Comparison of ENCODE assay signal across 32 cellular contexts in genomic region chr5:50766967-50767366, GRCh38.
DNase-seq lines count a peak whose midpoint lies in the region; ATAC-seq and TF ChIP-seq lines count a peak whose summit lies in the region.
"Had no signal": no experiment of that assay in that cellular context is flagged by ENCODE, and none has a peak within 500 bp of the region (broad histone marks: within the 10 kb centered on the region; RNA-seq: fewer than 3 reads in every experiment).

No MANE protein-coding gene starts in this region.

- no peak overlapping the region for H2BK15ac ChIP-seq in H9 (ENCODE audit: low read depth, low read length)

- no peaks in the 10 kb centered on the region for H3K79me2 ChIP-seq in H9 (ENCODE audit: insufficient read depth, low read length)
- no peaks in the 10 kb centered on the region for H3K79me2 ChIP-seq in smooth muscle cell (ENCODE audit: low read depth)

- no peak overlapping the region for H4K8ac ChIP-seq in H9 (replicated peaks; ENCODE audit: insufficient read length, low read depth, low read length)

- intact Hi-C loops in activated CD4-positive, alpha-beta T cell treated with anti-CD3 and anti-CD28 coated beads for 36 hours (cut with DNase I, micrococcal nuclease), result no loop called here
- intact Hi-C loops in activated CD4-positive, alpha-beta T cell treated with anti-CD3 and anti-CD28 coated beads, Interleukin-2, amount 10 ng/mL, durations not matched to agents 24 days and 14 days (cut with micrococcal nuclease), result no loop called here

- POLR2A ChIA-PET in activated CD4-positive, alpha-beta T cell treated with anti-CD3 and anti-CD28 coated beads for 36 hours (lab: Charles Lee), result no interaction called here
- POLR2A ChIA-PET in GM10248 (lab: Yijun Ruan, JAX), result no interaction called here

- H2AK5ac ChIP-seq in H9 (ENCODE audit: insufficient read length, low read length), result no peak overlapping the region

- H3K4me1 ChIP-seq in H9 (ENCODE audit: insufficient read depth, low read length) (no peaks in the 10 kb centered on the region; the same call in 1 of the 2 replicates), endodermal cell (ENCODE audit: control insufficient read depth, insufficient read depth, low read length) (no peaks in the 10 kb centered on the region), smooth muscle cell (ENCODE audit: low read depth) (peaks cover 8% of the 10 kb centered on the region)
- H3K4me1 ChIP-seq: esophagus squamous epithelium, left ventricle myocardium inferior, prostate gland, right lobe of liver had no signal

- TF ChIP-seq CTCF in H9 (conservative IDR thresholded peaks at IDR 0.05), result no peak
- TF ChIP-seq CTCF in endodermal cell (conservative IDR thresholded peaks at IDR 0.05), result no peak
- TF ChIP-seq CTCF in smooth muscle cell (IDR thresholded peaks at IDR 0.05; ENCODE audit: borderline replicate concordance, insufficient read depth, poor library complexity, severe bottlenecking), result no peak
- no peak for TF ChIP-seq CTCF in GM10248 (IDR thresholded peaks at IDR 0.05; ENCODE audit: control extremely low read depth, extremely low read depth, low read depth, missing control alignments)

- WGBS in H9 (ENCODE audit: extremely low coverage, insufficient read length, low lambda C conversion rate), result no CpG with 5 or more reads among the region's 2 CpGs
- WGBS in endodermal cell (ENCODE audit: insufficient coverage in 1 of 2, insufficient read length in 1 of 2), 2 experiments, result no CpG with 5 or more reads among the region's 2 CpGs
- 81% methylated on average over 2 of the region's 2 CpGs for WGBS in smooth muscle cell (ENCODE audit: low lambda C conversion rate)

- no peak overlapping the region for H4K91ac ChIP-seq in H9 (ENCODE audit: insufficient read length, low read depth, low read length)

- H3K14ac ChIP-seq in H9 (ENCODE audit: insufficient read depth, low read length), result no peak overlapping the region

- H3K4me2 ChIP-seq in H9 (ENCODE audit: insufficient read depth, insufficient read length, low read length), result no peak overlapping the region
- peak overlapping the region; percentile 20 for H3K4me2 ChIP-seq in smooth muscle cell

- H2BK120ac ChIP-seq in H9 (ENCODE audit: low read depth, low read length, poor library complexity, severe bottlenecking), result no peak overlapping the region

- H3K36me3 Mint-ChIP-seq in activated CD4-positive, alpha-beta T cell treated with anti-CD3 and anti-CD28 coated beads for 36 hours (ENCODE audit: low read depth), result peaks cover 31% of the 10 kb centered on the region
- peaks cover 42% of the 10 kb centered on the region for H3K36me3 Mint-ChIP-seq in activated CD4-positive, alpha-beta T cell treated with anti-CD3 and anti-CD28 coated beads, Interleukin-2, amount 10 ng/mL, durations not matched to agents 24 days and 14 days (ENCODE audit: low read depth)
- H3K36me3 Mint-ChIP-seq in H9 (ENCODE audit: insufficient read depth in 1 of 3, low read depth in 3 of 3) (peaks cover 9 to 17% (median 15%) of the 10 kb centered on the region in 3 experiments), endodermal cell (ENCODE audit: low read depth) (peaks cover 12% of the 10 kb centered on the region)

- no peaks in the 10 kb centered on the region for H3F3A ChIP-seq in smooth muscle cell (ENCODE audit: low read depth)

- no peaks in the 10 kb centered on the region for H4K20me1 ChIP-seq in H9 (ENCODE audit: control insufficient read depth, insufficient read depth, insufficient read length)
- H4K20me1 ChIP-seq in smooth muscle cell (ENCODE audit: low read depth), result no peaks in the 10 kb centered on the region

- peak; percentile 48 for ATAC-seq in activated CD4-positive, alpha-beta T cell treated with anti-CD3 and anti-CD28 coated beads for 36 hours
- ATAC-seq: Panc1, right lobe of liver had no signal

- H2BK5ac ChIP-seq in H9 (ENCODE audit: insufficient read length, low read length), result no peak overlapping the region

- no peak overlapping the region for H2BK12ac ChIP-seq in H9 (ENCODE audit: insufficient read length, low read depth, low read length)

- peaks cover 13% of the 10 kb centered on the region for H3K36me3 ChIP-seq in endodermal cell (ENCODE audit: control insufficient read depth, insufficient read depth, low read length)
- no peaks in the 10 kb centered on the region for H3K36me3 ChIP-seq in smooth muscle cell (ENCODE audit: low read depth)
- H3K36me3 ChIP-seq: prostate gland, right lobe of liver had no signal

- no peaks in the 10 kb centered on the region for H3K9me3 ChIP-seq in H9 (ENCODE audit: control insufficient read depth, low read depth, low read length)
- peaks cover 5% of the 10 kb centered on the region for H3K9me3 ChIP-seq in endodermal cell (ENCODE audit: control insufficient read depth, low read length)
- no peaks in the 10 kb centered on the region for H3K9me3 ChIP-seq in smooth muscle cell (replicated peaks; ENCODE audit: low read depth)
- H3K9me3 ChIP-seq: esophagus squamous epithelium, left ventricle myocardium inferior, neutrophil, prostate gland, right lobe of liver had no signal

- DNase-seq in activated CD4-positive, alpha-beta T cell treated with anti-CD3 and anti-CD28 coated beads for 36 hours, result no peak
- DNase-seq in activated CD4-positive, alpha-beta T cell treated with anti-CD3 and anti-CD28 coated beads, Interleukin-2, amount 10 ng/mL, durations not matched to agents 24 days and 14 days, result no peak
- DNase-seq in H9 (no peak), endodermal cell (no peak), smooth muscle cell (lab: John Stamatoyannopoulos, UW; ENCODE audit: unreplicated experiment) (no peak), HuH-7 (ENCODE audit: low spot score) (no peak), GM10248 (ENCODE audit: extremely low spot score) (no peak), NCI-H2171 treated with DMSO at 0.1 percent for 48 hours (lab: John Stamatoyannopoulos, UW) (no peak)
- DNase-seq: 8988T; activated CD4-positive, alpha-beta T cell treated with anti-CD3 and anti-CD28 coated beads for 4 hours; CD4-positive, CD25-positive, alpha-beta regulatory T cell; central memory CD4-positive, alpha-beta T cell; DMS 273 treated with DMSO at 0.1 percent for 48 hours; esophagus squamous epithelium; foreskin keratinocyte; H7; head of caudate nucleus; islet precursor cell; left ventricle myocardium inferior; mesenchymal stem cell; NCI-H1417 treated with DMSO at 0.1 percent for 48 hours; NCI-H2029 treated with DMSO at 0.1 percent for 48 hours; NCI-H2227 treated with DMSO at 0.1 percent for 48 hours; NCI-H69; right lobe of liver; SHP77; stimulated activated CD4-positive, alpha-beta T cell treated with anti-CD3 and anti-CD28 coated beads, Interleukin-4, amount 100 ng/mL, for 1 hour; T-helper 9 cell had no signal

- no peak overlapping the region for H3K18ac ChIP-seq in H9 (ENCODE audit: insufficient read length, low read depth, low read length)

- peak overlapping the region; percentile 66 for H3K27ac Mint-ChIP-seq in activated CD4-positive, alpha-beta T cell treated with anti-CD3 and anti-CD28 coated beads for 36 hours
- H3K27ac Mint-ChIP-seq in activated CD4-positive, alpha-beta T cell treated with anti-CD3 and anti-CD28 coated beads, Interleukin-2, amount 10 ng/mL, durations not matched to agents 24 days and 14 days, result no peak overlapping the region
- H3K27ac Mint-ChIP-seq in H9 (peak overlapping the region in 2 of 3 experiments; percentile 6 to 27; a peak in 1 of 7 replicates), endodermal cell (peak overlapping the region; percentile 44)
- H3K27ac Mint-ChIP-seq: type B pancreatic cell had no signal

- no peaks in the 10 kb centered on the region for H3K9me3 Mint-ChIP-seq in activated CD4-positive, alpha-beta T cell treated with anti-CD3 and anti-CD28 coated beads for 36 hours (ENCODE audit: low read depth)
- H3K9me3 Mint-ChIP-seq in activated CD4-positive, alpha-beta T cell treated with anti-CD3 and anti-CD28 coated beads, Interleukin-2, amount 10 ng/mL, durations not matched to agents 24 days and 14 days, result no peaks in the 10 kb centered on the region
- H3K9me3 Mint-ChIP-seq in H9 (peaks cover 0 to 3% of the 10 kb centered on the region in 2 experiments; a peak in 3 of 5 replicates), endodermal cell (peaks cover 2% of the 10 kb centered on the region)
- H3K9me3 Mint-ChIP-seq: type B pancreatic cell had no signal

- H3K4me3 Mint-ChIP-seq in activated CD4-positive, alpha-beta T cell treated with anti-CD3 and anti-CD28 coated beads for 36 hours, result no peak overlapping the region
- H3K4me3 Mint-ChIP-seq in activated CD4-positive, alpha-beta T cell treated with anti-CD3 and anti-CD28 coated beads, Interleukin-2, amount 10 ng/mL, durations not matched to agents 24 days and 14 days, result no peak overlapping the region
- H3K4me3 Mint-ChIP-seq in H9 (no peak overlapping the region), endodermal cell (no peak overlapping the region)
- H3K4me3 Mint-ChIP-seq: CD4-positive, CD25-positive, alpha-beta regulatory T cell; type B pancreatic cell had no signal

- H3K56ac ChIP-seq in H9 (ENCODE audit: insufficient read length, low read depth, low read length), result no peak overlapping the region

- CTCF ChIA-PET in activated CD4-positive, alpha-beta T cell treated with anti-CD3 and anti-CD28 coated beads for 36 hours (lab: Charles Lee), result interaction anchor here (0.6 kb wide), 1 partner anchor 41 kb away, joined by 3 read pairs; no protein-coding TSS in a partner anchor
- CTCF ChIA-PET in GM10248 (lab: Yijun Ruan, JAX), result interaction anchor here (1.2 to 2.6 kb wide), 4 partner anchors 10 to 28 kb away, joined by 4 to 12 read pairs (median 4); no protein-coding TSS in a partner anchor

- H3K23me2 ChIP-seq in H9 (ENCODE audit: insufficient read length, low read depth, low read length, poor library complexity, severe bottlenecking), result no peaks in the 10 kb centered on the region

- no peak overlapping the region for H3T11ph ChIP-seq in H9 (ENCODE audit: low read length)

- H2AFZ ChIP-seq in H9 (ENCODE audit: low read length), result no peak overlapping the region
- no peak overlapping the region for H2AFZ ChIP-seq in smooth muscle cell (ENCODE audit: low read depth)

- H3K4me1 Mint-ChIP-seq in activated CD4-positive, alpha-beta T cell treated with anti-CD3 and anti-CD28 coated beads for 36 hours, result peaks cover 39% of the 10 kb centered on the region
- H3K4me1 Mint-ChIP-seq in activated CD4-positive, alpha-beta T cell treated with anti-CD3 and anti-CD28 coated beads, Interleukin-2, amount 10 ng/mL, durations not matched to agents 24 days and 14 days, result peaks cover 13% of the 10 kb centered on the region
- H3K4me1 Mint-ChIP-seq in H9 (peaks cover 6 to 7% of the 10 kb centered on the region in 2 experiments; a peak in 3 of 4 replicates), endodermal cell (no peaks in the 10 kb centered on the region)

- H4K5ac ChIP-seq in H9 (ENCODE audit: insufficient read length, low read depth, low read length), result no peak overlapping the region

- H3K23ac ChIP-seq in H9 (ENCODE audit: insufficient read length, low read depth, low read length), result no peak overlapping the region

- no peak overlapping the region for H2BK20ac ChIP-seq in H9 (ENCODE audit: low read depth, low read length, poor library complexity, severe bottlenecking)

- no peak overlapping the region for H3K27ac ChIP-seq in H9 (ENCODE audit: insufficient read length, low read depth, low read length)
- no peak overlapping the region for H3K27ac ChIP-seq in endodermal cell (ENCODE audit: low read depth, low read length)
- H3K27ac ChIP-seq in smooth muscle cell (ENCODE audit: low read depth), result peak overlapping the region; percentile 30
- H3K27ac ChIP-seq: esophagus squamous epithelium, foreskin keratinocyte, left ventricle myocardium inferior, neutrophil, prostate gland, right lobe of liver had no signal

- H3K27me3 ChIP-seq in H9 (ENCODE audit: insufficient read depth, low read length) (no peaks in the 10 kb centered on the region), endodermal cell (ENCODE audit: control insufficient read depth, insufficient read depth, low read length, poor library complexity, severe bottlenecking) (no peaks in the 10 kb centered on the region), smooth muscle cell (ENCODE audit: low read depth) (no peaks in the 10 kb centered on the region)
- H3K27me3 ChIP-seq: esophagus squamous epithelium, foreskin keratinocyte, neutrophil, right lobe of liver had no signal

- no peak overlapping the region for H3K4ac ChIP-seq in H9 (ENCODE audit: low read depth, low read length)

- H3K27me3 Mint-ChIP-seq in activated CD4-positive, alpha-beta T cell treated with anti-CD3 and anti-CD28 coated beads for 36 hours, result no peaks in the 10 kb centered on the region
- no peaks in the 10 kb centered on the region for H3K27me3 Mint-ChIP-seq in activated CD4-positive, alpha-beta T cell treated with anti-CD3 and anti-CD28 coated beads, Interleukin-2, amount 10 ng/mL, durations not matched to agents 24 days and 14 days
- H3K27me3 Mint-ChIP-seq in H9 (ENCODE audit: low read depth) (no peaks in the 10 kb centered on the region), endodermal cell (ENCODE audit: insufficient read depth) (no peaks in the 10 kb centered on the region)
- H3K27me3 Mint-ChIP-seq: CD4-positive, CD25-positive, alpha-beta regulatory T cell; type B pancreatic cell had no signal

- H3K9ac ChIP-seq in H9 (ENCODE audit: extremely low read depth, insufficient read length, low read length) (no peak overlapping the region), endodermal cell (ENCODE audit: extremely low read depth, low read length, poor library complexity, severe bottlenecking) (no peak overlapping the region), smooth muscle cell (ENCODE audit: low read depth) (no peak overlapping the region)

- H3K4me3 ChIP-seq in endodermal cell (ENCODE audit: low read length) (no peak overlapping the region), smooth muscle cell (no peak overlapping the region)
- H3K4me3 ChIP-seq: esophagus squamous epithelium, left ventricle myocardium inferior, prostate gland, right lobe of liver had no signal

- no peaks in the 10 kb centered on the region for H3K79me1 ChIP-seq in H9 (ENCODE audit: insufficient read depth, low read depth, low read length, poor library complexity, severe bottlenecking)
